ENCODE assay signal across 27 cellular contexts in the genomic region with DNA sequence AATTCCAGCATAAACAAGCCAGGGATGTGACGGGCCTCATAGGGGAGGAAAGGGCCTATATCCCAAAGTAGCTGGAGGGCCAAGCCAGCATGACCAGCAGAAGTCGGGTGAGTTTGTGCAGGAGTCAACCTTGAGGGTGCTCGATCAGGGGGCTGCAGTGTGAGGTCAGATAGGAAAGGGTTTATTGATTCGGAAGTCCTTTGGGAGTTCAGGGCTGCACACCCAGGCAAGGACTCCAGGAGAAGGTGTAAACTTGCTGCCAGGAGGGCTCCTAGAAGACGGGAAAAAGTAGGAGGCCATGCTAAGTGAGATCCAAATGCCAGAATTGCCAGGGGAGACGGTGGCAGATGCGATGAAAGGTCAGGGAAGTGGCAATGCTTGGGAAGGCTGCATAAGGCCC. TPM values are rescaled to one million over a fixed set of nuclear protein-coding genes. Genes with fewer than 3 reads are reported as not detected.
"Had no signal": no experiment of that assay in that cellular context is flagged by ENCODE, and none has a peak within 500 bp of the region (broad histone marks: within the 10 kb centered on the region; RNA-seq: fewer than 3 reads in every experiment).

No MANE protein-coding gene starts in this region.

- H3K27me3 ChIP-seq: esophagus muscularis mucosa, foreskin keratinocyte, gastroesophageal sphincter, heart left ventricle, right lobe of liver, testis, tibial artery had no signal

- H3K4me3 Mint-ChIP-seq: natural killer cell, type B pancreatic cell had no signal

- H3K4me3 ChIP-seq: esophagus muscularis mucosa, gastroesophageal sphincter, heart left ventricle, left ventricle myocardium inferior, lower lobe of right lung, right lobe of liver, testis, tibial artery had no signal

- H3K27ac Mint-ChIP-seq: progenitor cell of endocrine pancreas, type B pancreatic cell had no signal

- H3K4me1 ChIP-seq: parathyroid adenoma, testis had no signal

- ATAC-seq: foreskin keratinocyte, gastroesophageal sphincter, heart left ventricle, left colon, lower lobe of right lung, natural killer cell, right lobe of liver had no signal

- H3K9me3 ChIP-seq: esophagus muscularis mucosa, gastroesophageal sphincter, heart left ventricle, left ventricle myocardium inferior, lower lobe of right lung, right lobe of liver, testis, tibial artery had no signal

- H3K36me3 Mint-ChIP-seq: natural killer cell, type B pancreatic cell had no signal

- H3K36me3 ChIP-seq: right lobe of liver had no signal

- FAIRE-seq: colon, endothelial cell of umbilical vein, islet of Langerhans, small intestine had no signal

- DNase-seq: effector memory CD4-positive, alpha-beta T cell; foreskin keratinocyte; heart left ventricle; hippocampal formation; kidney glomerular epithelial cell; left colon; left ventricle myocardium inferior; lower lobe of right lung; natural killer cell; occipital lobe; right lobe of liver; small intestine; stimulated activated CD4-positive, alpha-beta T cell treated with anti-CD3 and anti-CD28 coated beads, Interleukin-15, amount 100 ng/mL, for 24 hours; stimulated activated CD4-positive, alpha-beta T cell treated with anti-CD3 and anti-CD28 coated beads, Interleukin-2, amount 100 ng/mL, for 48 hours; stimulated activated naive CD4-positive, alpha-beta T cell; substantia nigra; testis; tibial artery had no signal

- H3K27ac ChIP-seq: esophagus muscularis mucosa, foreskin keratinocyte, gastroesophageal sphincter, heart left ventricle, left ventricle myocardium inferior, lower lobe of right lung, parathyroid adenoma, right lobe of liver, testis, tibial artery had no signal

- H3K9me3 Mint-ChIP-seq: natural killer cell, type B pancreatic cell had no signal

RNA-seq across cellular contexts. Expression of a gene that starts 3.4 kb away (rescaled TPM):
- total RNA-seq: progenitor cell of endocrine pancreas had no signal
- polyA plus RNA-seq: neural cell had no signal

RNA-seq across cellular contexts. Expression of a gene that starts 36.6 kb away (rescaled TPM):
- polyA plus RNA-seq: neural cell had no signal
